Comparison of ENCODE assay signal across 8 cellular contexts in the genomic region with DNA sequence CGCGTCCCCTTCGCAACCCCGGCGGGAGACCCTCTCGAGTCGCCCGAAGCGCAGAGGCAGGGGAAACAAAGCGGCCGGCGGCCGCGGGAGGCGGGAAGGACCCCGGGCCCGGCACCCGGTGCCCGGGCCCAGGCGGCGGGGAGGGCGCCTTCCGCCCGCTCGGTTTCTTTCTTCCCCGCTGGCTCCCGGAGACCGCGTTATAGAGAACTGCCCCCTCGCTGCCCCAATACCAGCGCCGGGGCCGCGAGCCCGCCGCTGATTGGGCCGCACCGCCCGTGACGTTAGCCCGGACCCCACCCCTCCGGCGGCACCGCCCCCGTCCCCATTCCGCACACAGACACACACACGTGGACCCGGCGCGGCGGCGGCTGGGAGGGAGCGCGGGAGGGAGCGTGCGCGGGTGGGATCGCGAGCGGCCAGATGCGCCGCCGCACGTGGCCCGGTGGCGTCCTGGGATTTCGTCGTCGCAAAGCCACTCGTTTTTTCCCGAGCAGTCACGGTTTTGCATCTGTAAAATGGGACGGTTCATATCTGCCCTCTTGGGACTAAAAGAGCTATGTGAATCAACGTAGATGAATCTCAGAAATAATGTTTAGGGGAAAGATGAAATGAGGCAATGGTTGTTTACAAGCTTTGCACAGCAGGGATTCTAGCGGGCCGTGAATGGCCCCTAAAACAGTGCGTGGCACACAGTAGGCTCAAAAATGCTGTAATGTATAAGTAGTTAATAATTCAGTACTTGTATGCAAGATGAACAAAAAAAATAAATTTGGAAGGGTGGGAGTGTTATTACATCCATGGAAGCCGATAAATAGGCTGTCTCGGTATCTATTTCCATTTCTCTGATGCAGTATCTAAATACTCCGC.
DNase-seq lines count a peak whose midpoint lies in the region; ATAC-seq lines count a peak whose summit lies in the region.

A gene (minus strand): TSS at position 209 of the 867 bp plus-strand sequence. CDS start 462 bp downstream, outside the sequence.

- H3K4me3 Mint-ChIP-seq in central memory CD8-positive, alpha-beta T cell, result peak within 1 kb of the TSS; percentile 57

- no peaks in the 10 kb centered on the region for H3K9me3 Mint-ChIP-seq in central memory CD8-positive, alpha-beta T cell

- H3K27ac Mint-ChIP-seq in central memory CD8-positive, alpha-beta T cell (ENCODE audit: low read depth), result peak within 1 kb of the TSS; percentile 51

- H3K36me3 Mint-ChIP-seq in central memory CD8-positive, alpha-beta T cell (ENCODE audit: insufficient read depth), result peaks cover 6% of the 10 kb centered on the region

- DNase-seq in NCI-H2029 (lab: John Stamatoyannopoulos, UW) (peak; percentile 73), NCI-H2029 treated with DMSO at 0.1 percent for 48 hours (lab: John Stamatoyannopoulos, UW) (no peak), NCI-H345 (lab: John Stamatoyannopoulos, UW) (peak; percentile 78), kidney tubule cell (ENCODE audit: low spot score) (peak; percentile 85)
- DNase-seq in central memory CD8-positive, alpha-beta T cell (ENCODE audit: low spot score in 2 of 2), result peak; percentile 49 to 52
- DNase-seq in stimulated activated CD4-positive, alpha-beta T cell treated with anti-CD3 and anti-CD28 coated beads, Interleukin-1b, Interleukin-23, amount 100 ng/mL, for 4 hours (ENCODE audit: low read depth in 2 of 2), result peak; percentile 90 to 94

- H3K4me1 Mint-ChIP-seq in central memory CD8-positive, alpha-beta T cell, result peaks cover 15% of the 10 kb centered on the region

- H3K27me3 Mint-ChIP-seq in central memory CD8-positive, alpha-beta T cell, result peaks cover 45% of the 10 kb centered on the region

- peak; percentile 67 for ATAC-seq in HG03103 (IDR thresholded peaks at IDR 0.05; ENCODE audit: low read depth, unreplicated experiment)
- ATAC-seq in activated CD4-positive, CD25-positive, alpha-beta regulatory T cell treated with anti-CD3 and anti-CD28 coated beads, Interleukin-2, amount 50 U/mL, for 24 hours, result peak; percentile 87 to 90
- ATAC-seq in central memory CD8-positive, alpha-beta T cell (replicated peaks; ENCODE audit: extremely low read depth, poor library complexity, severe bottlenecking), result peak; percentile 81
